In the genomic region with DNA sequence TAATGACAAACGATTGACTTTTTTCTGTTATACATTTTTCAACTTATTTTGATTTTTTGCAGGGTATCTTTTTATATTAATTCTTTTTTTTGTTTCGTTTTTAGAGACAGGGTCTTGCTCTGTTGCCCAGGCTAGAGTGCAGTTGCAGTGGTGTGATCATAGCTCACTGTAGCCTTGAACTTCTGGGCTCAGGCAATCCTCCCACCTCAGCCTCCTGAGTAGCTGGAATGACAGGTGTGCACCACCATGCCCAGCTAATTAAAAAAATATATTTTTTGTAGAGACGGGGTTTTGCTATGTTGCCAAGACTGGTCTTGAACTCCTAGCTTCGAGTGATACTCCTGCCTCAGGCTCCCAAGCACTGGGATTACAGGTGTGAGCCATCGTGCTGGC, we compare ENCODE assay signal across 25 cellular contexts.
"Had no signal": no experiment of that assay in that cellular context is flagged by ENCODE, and none has a peak within 500 bp of the region (broad histone marks: within the 10 kb centered on the region; RNA-seq: fewer than 3 reads in every experiment).

No MANE protein-coding gene starts in this region.

- H3K4me1 ChIP-seq: colonic mucosa, gastroesophageal sphincter, heart left ventricle, left lung, lower lobe of right lung had no signal

- H3K27me3 ChIP-seq: colonic mucosa, foreskin keratinocyte, gastroesophageal sphincter, heart left ventricle, left lung had no signal

- H3K27ac ChIP-seq: colonic mucosa, epithelial cell of prostate, foreskin keratinocyte, gastroesophageal sphincter, heart left ventricle, left lung, lower lobe of right lung had no signal

- FAIRE-seq: endometrium, frontal cortex, islet of Langerhans, keratinocyte had no signal

- H3K36me3 ChIP-seq: colonic mucosa, left lung, lower lobe of right lung had no signal

- DNase-seq: cortex of kidney; effector CD8-positive, alpha-beta T cell; effector memory CD8-positive, alpha-beta T cell; endodermal cell; erythroblast; foreskin keratinocyte; heart left ventricle; hippocampal formation; left cardiac atrium; left lung; left ventricle myocardium superior; lower lobe of right lung; mesenchymal stem cell; naive B cell had no signal

- H3K27me3 Mint-ChIP-seq: dendritic cell treated with granulocyte-macrophage colony-stimulating factor and Interleukin-4, amounts not matched to agents 40 ng/mL and 50 ng/mL, for 4 days; effector memory CD8-positive, alpha-beta T cell; naive B cell had no signal

- ATAC-seq: effector memory CD8-positive, alpha-beta T cell; esophagus mucosa; foreskin keratinocyte; gastroesophageal sphincter; heart left ventricle; left cardiac atrium; left ventricle myocardium superior had no signal

- H3K4me3 ChIP-seq: colonic mucosa, gastroesophageal sphincter, heart left ventricle, left lung, lower lobe of right lung, mucosa of descending colon had no signal

- H3K4me3 Mint-ChIP-seq: dendritic cell treated with granulocyte-macrophage colony-stimulating factor and Interleukin-4, amounts not matched to agents 40 ng/mL and 50 ng/mL, for 4 days; effector memory CD8-positive, alpha-beta T cell; mesothelial cell of epicardium; naive B cell had no signal

- H3K27ac Mint-ChIP-seq: dendritic cell treated with granulocyte-macrophage colony-stimulating factor and Interleukin-4, amounts not matched to agents 40 ng/mL and 50 ng/mL, for 4 days; effector memory CD8-positive, alpha-beta T cell; mesothelial cell of epicardium; naive B cell had no signal

- H3K9me3 Mint-ChIP-seq: dendritic cell treated with granulocyte-macrophage colony-stimulating factor and Interleukin-4, amounts not matched to agents 40 ng/mL and 50 ng/mL, for 4 days; endodermal cell; mesothelial cell of epicardium; naive B cell had no signal

- H3K9me3 ChIP-seq: colonic mucosa, gastroesophageal sphincter, heart left ventricle, left lung, lower lobe of right lung, mucosa of descending colon had no signal

- H3K36me3 Mint-ChIP-seq: naive B cell had no signal
